ENCODE assay signal across 9 cellular contexts in the genomic region with DNA sequence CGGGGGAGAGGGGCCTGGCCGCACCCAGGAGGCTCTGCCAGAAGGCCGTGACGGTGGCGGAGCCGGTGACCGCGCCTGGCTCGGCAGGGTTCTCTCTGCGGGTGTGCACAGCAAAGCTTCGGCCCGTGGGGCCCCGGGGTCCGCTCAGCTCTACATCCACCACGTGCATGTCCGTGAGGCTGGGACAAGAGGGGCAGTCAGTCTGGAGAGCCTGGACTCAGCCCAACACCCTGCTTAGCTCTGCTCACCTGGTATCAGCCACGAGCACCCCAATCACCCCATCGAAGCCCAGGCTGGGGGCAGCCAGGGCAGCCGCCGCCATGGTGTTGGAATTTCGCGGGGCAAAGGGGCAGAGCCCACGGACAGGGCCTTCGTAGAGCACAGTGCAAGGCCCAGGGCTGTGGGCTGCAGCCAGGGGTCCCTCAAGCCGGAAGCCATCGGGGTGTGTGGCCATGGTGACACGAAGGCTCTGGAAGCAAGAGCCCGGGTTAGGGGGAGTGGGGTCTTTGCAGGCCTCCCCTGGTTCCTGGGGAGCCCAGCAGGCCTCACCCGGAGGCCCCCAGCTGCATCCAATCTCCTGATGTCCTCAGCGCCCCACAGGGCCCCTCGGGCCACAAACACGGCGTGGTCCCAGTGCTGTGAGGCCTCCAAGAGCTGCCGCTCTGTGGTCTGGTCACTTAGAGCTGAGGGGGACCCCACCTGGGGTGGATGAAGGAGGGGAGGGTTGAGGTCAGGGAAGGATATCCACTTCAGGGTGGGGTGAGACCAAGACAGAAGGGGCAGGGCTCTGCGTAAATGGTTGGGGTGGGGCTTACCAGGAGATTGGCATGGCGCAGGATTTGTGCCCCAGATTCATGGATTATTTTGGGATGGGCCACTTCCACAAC. TPM values are rescaled to one million over a fixed set of nuclear protein-coding genes. Genes with fewer than 3 reads are reported as not detected.
A peak's percentile ranks its signal among the peaks of the same experiment; 100 is the strongest.
DNase-seq lines count a peak whose midpoint lies in the region; ATAC-seq and TF ChIP-seq lines count a peak whose summit lies in the region.
"Had no signal": no experiment of that assay in that cellular context is flagged by ENCODE, and none has a peak within 500 bp of the region (broad histone marks: within the 10 kb centered on the region; RNA-seq: fewer than 3 reads in every experiment).

No MANE protein-coding gene starts in this region.

- no peaks in the 10 kb centered on the region for H4K20me1 ChIP-seq in DND-41 (ENCODE audit: insufficient read depth, low read length)

- peak overlapping the region; percentile 96 for H3K27ac Mint-ChIP-seq in activated T-helper 17 cell treated with anti-CD3 and anti-CD28 coated beads, Interleukin-2, amount 50 U/mL, for 72 hours
- peak overlapping the region; percentile 98 for H3K27ac Mint-ChIP-seq in memory B cell

- peak overlapping the region; percentile 92 for H2AFZ ChIP-seq in DND-41 (ENCODE audit: low read depth, low read length)

- H3K79me2 ChIP-seq in DND-41 (ENCODE audit: insufficient read depth, low read length) = peaks cover 6% of the 10 kb centered on the region; the same call in 1 of the 2 replicates

- H3K9me3 ChIP-seq in DND-41 (ENCODE audit: insufficient read depth, low read length, severe bottlenecking) = no peaks in the 10 kb centered on the region

- H3K27me3 ChIP-seq in DND-41 (ENCODE audit: insufficient read depth, low read length, poor library complexity) = no peaks in the 10 kb centered on the region

- intact Hi-C loops in lower leg skin (cut with DNase I; ENCODE audit: low total_unique reads) = no loop called here

- H3K4me1 ChIP-seq in DND-41 (ENCODE audit: insufficient read depth, low read length) = peaks cover 21% of the 10 kb centered on the region

- H3K27me3 Mint-ChIP-seq in activated T-helper 17 cell treated with anti-CD3 and anti-CD28 coated beads, Interleukin-2, amount 50 U/mL, for 72 hours = no peaks in the 10 kb centered on the region
- peaks cover 12% of the 10 kb centered on the region for H3K27me3 Mint-ChIP-seq in memory B cell

- H3K4me1 Mint-ChIP-seq in activated T-helper 17 cell treated with anti-CD3 and anti-CD28 coated beads, Interleukin-2, amount 50 U/mL, for 72 hours = peaks cover 21% of the 10 kb centered on the region
- peaks cover 26% of the 10 kb centered on the region for H3K4me1 Mint-ChIP-seq in memory B cell

- no peak for TF ChIP-seq POLR2A in lower leg skin (IDR thresholded peaks at IDR 0.05)

- ATAC-seq in DND-41 (ENCODE audit: insufficient read depth, low read depth) (no peak), memory B cell (ENCODE audit: low read depth) (no peak)
- no peak for ATAC-seq in activated T-helper 17 cell treated with anti-CD3 and anti-CD28 coated beads, Interleukin-2, amount 50 U/mL, for 72 hours (replicated peaks)
- ATAC-seq in activated CD4-positive, CD25-positive, alpha-beta regulatory T cell treated with anti-CD3 and anti-CD28 coated beads, Interleukin-2, amount 50 U/mL, for 24 hours = no peak

- peaks cover 26% of the 10 kb centered on the region for H3K36me3 Mint-ChIP-seq in activated T-helper 17 cell treated with anti-CD3 and anti-CD28 coated beads, Interleukin-2, amount 50 U/mL, for 72 hours (ENCODE audit: low read depth)
- peaks cover 10% of the 10 kb centered on the region for H3K36me3 Mint-ChIP-seq in memory B cell

- 85 to 86% methylated on average over 31 to 36 of the region's 36 CpGs for WGBS in lower leg skin, 2 donors

- H3K9ac ChIP-seq in DND-41 (ENCODE audit: low read depth, low read length) = peak overlapping the region; percentile 68

- H3K4me3 ChIP-seq in DND-41 (ENCODE audit: low read depth in 1 of 2, low read length in 2 of 2) (peak overlapping the region in 1 of 2 experiments; percentile 90; a peak in 2 of 4 replicates), lower leg skin (ENCODE audit: low read depth, poor library complexity, severe bottlenecking) (no peak overlapping the region)

- H3K36me3 ChIP-seq in DND-41 (ENCODE audit: insufficient read depth, low read length) = no peaks in the 10 kb centered on the region

- no peak for DNase-seq in DND-41
- DNase-seq in memory B cell (ENCODE audit: low spot score in 2 of 2) = no peak
- DNase-seq in NCI-H2029 treated with DMSO at 0.1 percent for 48 hours (lab: John Stamatoyannopoulos, UW) = no peak
- DNase-seq in lower leg skin (ENCODE audit: low spot score in 2 of 2) = no peak
- DNase-seq: effector memory CD4-positive, alpha-beta T cell had no signal

- peak overlapping the region; percentile 86 for H3K4me3 Mint-ChIP-seq in activated T-helper 17 cell treated with anti-CD3 and anti-CD28 coated beads, Interleukin-2, amount 50 U/mL, for 72 hours
- H3K4me3 Mint-ChIP-seq in memory B cell = no peak overlapping the region

- H3K4me2 ChIP-seq in DND-41 (ENCODE audit: insufficient read depth, low read length) = peak overlapping the region; percentile 93

- no peak overlapping the region for H3K27ac ChIP-seq in DND-41 (ENCODE audit: low read length)

- TF ChIP-seq CTCF in DND-41 (IDR thresholded peaks at IDR 0.05; ENCODE audit: borderline replicate concordance, extremely low read depth, low read length, poor library complexity, severe bottlenecking) (no peak), lower leg skin (IDR thresholded peaks at IDR 0.05) (no peak)

- no peaks in the 10 kb centered on the region for H3K9me3 Mint-ChIP-seq in activated T-helper 17 cell treated with anti-CD3 and anti-CD28 coated beads, Interleukin-2, amount 50 U/mL, for 72 hours
- peaks cover 1% of the 10 kb centered on the region for H3K9me3 Mint-ChIP-seq in memory B cell
- H3K9me3 Mint-ChIP-seq: T-helper 1 cell treated with Interleukin-12 subunit alpha and Interleukin-12 subunit beta and Interleukin-4 antibody, amounts not matched to agents 30 μg/mL and 1 μg/mL, for 36 hours had no signal

RNA-seq across cellular contexts. Expression of gene ASPDH, which starts 1.4 kb away (rescaled TPM):
- total RNA-seq in activated T-helper 17 cell treated with anti-CD3 and anti-CD28 coated beads, Interleukin-2, amount 50 U/mL, for 72 hours = not detected
- total RNA-seq in lower leg skin = not detected
- total RNA-seq: myocyte had no signal

RNA-seq across cellular contexts. Expression of gene JOSD2, which starts 1.4 kb away (rescaled TPM):
- total RNA-seq in activated T-helper 17 cell treated with anti-CD3 and anti-CD28 coated beads, Interleukin-2, amount 50 U/mL, for 72 hours = 10 to 100 TPM; 37.5 to 45.8 TPM
- 10 to 100 TPM in 3 of 4 donors, 1 to 10 TPM in 1; 8.5 to 25.0 (median 21.2) TPM for total RNA-seq in lower leg skin

RNA-seq across cellular contexts. Expression of gene GARIN5A, which starts 35.7 kb away (rescaled TPM):
- total RNA-seq in activated T-helper 17 cell treated with anti-CD3 and anti-CD28 coated beads, Interleukin-2, amount 50 U/mL, for 72 hours = 1 to 10 TPM in 1 of 2 donors, under 1 TPM in 1; 0.39 to 1.2 TPM
- 1 to 10 TPM; 1.7 to 5.9 (median 3.3) TPM for total RNA-seq in lower leg skin

RNA-seq across cellular contexts. Expression of gene EMC10, which starts 36.0 kb away (rescaled TPM):
- 10 to 100 TPM; 31.3 to 57.8 TPM for total RNA-seq in activated T-helper 17 cell treated with anti-CD3 and anti-CD28 coated beads, Interleukin-2, amount 50 U/mL, for 72 hours
- total RNA-seq in lower leg skin = 10 to 100 TPM; 35.1 to 93.5 (median 67.5) TPM

RNA-seq across cellular contexts. Expression of gene LRRC4B, which starts 55.9 kb away (rescaled TPM):
- not detected for total RNA-seq in activated T-helper 17 cell treated with anti-CD3 and anti-CD28 coated beads, Interleukin-2, amount 50 U/mL, for 72 hours
- 1 to 10 TPM in 1 of 4 donors, under 1 TPM in 3; 0.23 to 1.8 (median 0.35) TPM for total RNA-seq in lower leg skin
- total RNA-seq: myocyte had no signal
